Comparison of ENCODE assay signal across 1 cellular context in genomic region chr14:64508215-64508776, GRCh38.
TF ChIP-seq lines count a peak whose summit lies in the region.

No MANE protein-coding gene starts in this region.

TF ChIP-seq in IMR-90, 13 proteins besides CTCF, POLR2A, EP300 and RAD21:
- TF ChIP-seq CHD1 (IDR thresholded peaks at IDR 0.05; ENCODE audit: low read depth, low read length) (no peak), CEBPB (IDR thresholded peaks at IDR 0.05; ENCODE audit: low read depth, low read length) (no peak), MXI1 (IDR thresholded peaks at IDR 0.05; ENCODE audit: borderline replicate concordance, low read depth, low read length) (no peak), MAFK (IDR thresholded peaks at IDR 0.05; ENCODE audit: low read depth, low read length) (no peak), FOS (IDR thresholded peaks at IDR 0.05; ENCODE audit: low read depth, low read length) (no peak), MAZ (IDR thresholded peaks at IDR 0.05; ENCODE audit: borderline replicate concordance, low read depth, low read length) (no peak), RFX5 (IDR thresholded peaks at IDR 0.05; ENCODE audit: low read depth, low read length) (no peak), BHLHE40 (IDR thresholded peaks at IDR 0.05; ENCODE audit: low read depth, low read length) (no peak), NFE2L2 (IDR thresholded peaks at IDR 0.05; ENCODE audit: low read depth, low read length) (no peak), USF2 (IDR thresholded peaks at IDR 0.05; ENCODE audit: low read depth, low read length) (no peak), RCOR1 (IDR thresholded peaks at IDR 0.05; ENCODE audit: insufficient replicate concordance, low read length) (no peak), SMC3 (IDR thresholded peaks at IDR 0.05; ENCODE audit: low read depth, low read length) (no peak), ELK1 (IDR thresholded peaks at IDR 0.05; ENCODE audit: borderline replicate concordance, low read depth, low read length) (no peak)
